ENCODE assay signal across 1 cellular context in genomic region chr2:64523667-64524603, GRCh38.
TF ChIP-seq lines count a peak whose summit lies in the region.

A gene with protein sequence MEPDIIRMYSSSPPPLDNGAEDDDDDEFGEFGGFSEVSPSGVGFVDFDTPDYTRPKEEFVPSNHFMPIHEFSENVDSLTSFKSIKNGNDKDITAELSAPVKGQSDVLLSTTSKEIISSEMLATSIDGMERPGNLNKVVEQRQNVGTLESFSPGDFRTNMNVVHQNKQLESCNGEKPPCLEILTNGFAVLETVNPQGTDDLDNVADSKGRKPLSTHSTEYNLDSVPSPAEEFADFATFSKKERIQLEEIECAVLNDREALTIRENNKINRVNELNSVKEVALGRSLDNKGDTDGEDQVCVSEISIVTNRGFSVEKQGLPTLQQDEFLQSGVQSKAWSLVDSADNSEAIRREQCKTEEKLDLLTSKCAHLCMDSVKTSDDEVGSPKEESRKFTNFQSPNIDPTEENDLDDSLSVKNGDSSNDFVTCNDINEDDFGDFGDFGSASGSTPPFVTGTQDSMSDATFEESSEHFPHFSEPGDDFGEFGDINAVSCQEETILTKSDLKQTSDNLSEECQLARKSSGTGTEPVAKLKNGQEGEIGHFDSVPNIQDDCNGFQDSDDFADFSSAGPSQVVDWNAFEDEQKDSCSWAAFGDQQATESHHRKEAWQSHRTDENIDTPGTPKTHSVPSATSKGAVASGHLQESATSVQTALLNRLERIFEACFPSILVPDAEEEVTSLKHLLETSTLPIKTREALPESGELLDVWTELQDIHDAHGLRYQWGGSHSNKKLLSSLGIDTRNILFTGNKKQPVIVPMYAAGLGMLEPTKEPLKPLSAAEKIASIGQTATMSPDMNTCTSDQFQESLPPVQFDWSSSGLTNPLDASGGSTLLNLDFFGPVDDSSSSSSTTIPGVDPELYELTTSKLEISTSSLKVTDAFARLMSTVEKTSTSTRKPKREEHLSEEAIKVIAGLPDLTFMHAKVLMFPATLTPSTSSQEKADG (plus strand): TSS chr2:64524328. CDS start chr2:64551475, 27,147 bp downstream.

TF ChIP-seq in HCT116, 20 proteins besides CTCF, POLR2A, EP300 and RAD21 (continued from another document):
- TF ChIP-seq SP1 (IDR thresholded peaks at IDR 0.05; ENCODE audit: low read depth) (peak; percentile 57), ELF1 (IDR thresholded peaks at IDR 0.05; ENCODE audit: borderline replicate concordance, low read depth) (peak; percentile 16; the same call in 1 of the 2 replicates), ZFX (IDR thresholded peaks at IDR 0.05) (no peak), TCF7L2 (IDR thresholded peaks at IDR 0.05; ENCODE audit: borderline replicate concordance, extremely low read depth, insufficient read depth, insufficient read length) (no peak), ATF3 (IDR thresholded peaks at IDR 0.05) (no peak), ZNF274 (IDR thresholded peaks at IDR 0.05; ENCODE audit: low read depth, low read length) (no peak), SIN3A (IDR thresholded peaks at IDR 0.05; ENCODE audit: low read depth) (no peak), POLR2AphosphoS5 (IDR thresholded peaks at IDR 0.05; ENCODE audit: low read depth, low read length) (peak; percentile 89), YY1 (IDR thresholded peaks at IDR 0.05; ENCODE audit: extremely low read depth, insufficient replicate concordance, low read depth, low read length) (peak; percentile 98)
TF ChIP-seq in HCT116: peak in this region for 9.
